8 cellular contexts compared by ENCODE assay signal in genomic region chr7:95478139-95479037, GRCh38. TPM values are rescaled to one million over a fixed set of nuclear protein-coding genes. Genes with fewer than 3 reads are reported as not detected.
DNase-seq lines count a peak whose midpoint lies in the region; ATAC-seq and TF ChIP-seq lines count a peak whose summit lies in the region.

No MANE protein-coding gene starts in this region.

- no peaks in the 10 kb centered on the region for H3K27me3 Mint-ChIP-seq in CD8-positive, alpha-beta T cell (ENCODE audit: low read depth)

- peak; percentile 46 for TF ChIP-seq CTCF in BE2C (IDR thresholded peaks at IDR 0.05; ENCODE audit: low read depth, low read length)
- no peak for TF ChIP-seq CTCF in breast epithelium (IDR thresholded peaks at IDR 0.05)
- TF ChIP-seq CTCF in CD8-positive, alpha-beta T cell (IDR thresholded peaks at IDR 0.05), result no peak

- H3K36me3 Mint-ChIP-seq in CD8-positive, alpha-beta T cell, result no peaks in the 10 kb centered on the region

- H3K27ac ChIP-seq in breast epithelium, result no peak overlapping the region
- H3K27ac ChIP-seq in CD8-positive, alpha-beta T cell (ENCODE audit: low read depth, low read length), result no peak overlapping the region

- peaks cover 2% of the 10 kb centered on the region for H3K4me1 Mint-ChIP-seq in CD8-positive, alpha-beta T cell (ENCODE audit: low read depth)

- 0 out of 2 replicates have a peak overlapping the region, but pooled peaks have one; percentile 0 for H3K4me3 ChIP-seq in BE2C (ENCODE audit: low read depth, low read length)
- H3K4me3 ChIP-seq in breast epithelium, result peak overlapping the region in 2 of 3 donors; percentile 5 to 27
- no peak overlapping the region for H3K4me3 ChIP-seq in CD8-positive, alpha-beta T cell (ENCODE audit: low read depth, low read length)

- POLR2A ChIA-PET in CD8-positive, alpha-beta T cell (lab: Charles Lee), result no interaction called here

- intact Hi-C loops in breast epithelium (cut with DNase I; ENCODE audit: low total_unique reads), result loop anchor here (10.0 kb wide), 1 partner anchor 834 kb away; no protein-coding TSS in a partner anchor
- intact Hi-C loops in CD8-positive, alpha-beta T cell (cut with DNase I, micrococcal nuclease), result no loop called here

- H3K36me3 ChIP-seq in BE2C (no peaks in the 10 kb centered on the region), breast epithelium (no peaks in the 10 kb centered on the region)
- no peaks in the 10 kb centered on the region for H3K36me3 ChIP-seq in CD8-positive, alpha-beta T cell (ENCODE audit: insufficient read depth, low read length)

- H3K4me1 ChIP-seq in BE2C, result no peaks in the 10 kb centered on the region; the same call in 1 of the 2 replicates
- H3K4me1 ChIP-seq in breast epithelium, result no peaks in the 10 kb centered on the region
- H3K4me1 ChIP-seq in CD8-positive, alpha-beta T cell (ENCODE audit: insufficient read depth, low read length), result no peaks in the 10 kb centered on the region

- H3K9me3 ChIP-seq in BE2C (no peaks in the 10 kb centered on the region), breast epithelium (no peaks in the 10 kb centered on the region)
- H3K9me3 ChIP-seq in CD8-positive, alpha-beta T cell (ENCODE audit: low read length), result no peaks in the 10 kb centered on the region

- peak; percentile 23 for DNase-seq in BE2C
- DNase-seq in NCI-H1092 treated with DMSO at 0.1 percent for 48 hours (lab: John Stamatoyannopoulos, UW), result peak; percentile 79
- no peak for DNase-seq in breast epithelium (ENCODE audit: low spot score in 2 of 2)
- peak; percentile 70 for DNase-seq in medulla oblongata (ENCODE audit: extremely low spot score)
- DNase-seq in hepatic stellate cell (ENCODE audit: low spot score), result no peak
- DNase-seq in CD8-positive, alpha-beta T cell, result no peak

- H3K9me3 Mint-ChIP-seq in CD8-positive, alpha-beta T cell, result no peaks in the 10 kb centered on the region

- no peak overlapping the region for H3K4me3 Mint-ChIP-seq in CD8-positive, alpha-beta T cell

- ATAC-seq in GM21528 (IDR thresholded peaks at IDR 0.05; ENCODE audit: low FRiP score, unreplicated experiment) (no peak), GM19467 (IDR thresholded peaks at IDR 0.05; ENCODE audit: unreplicated experiment) (no peak)
- no peak for ATAC-seq in CD8-positive, alpha-beta T cell

- CTCF ChIA-PET in CD8-positive, alpha-beta T cell (lab: Charles Lee), result interaction anchor here (0.8 to 7.6 kb wide), 4 partner anchors 8 to 1035 kb away, joined by 3 to 88 read pairs (median 4); no protein-coding TSS in a partner anchor

- no peak for TF ChIP-seq POLR2A in breast epithelium (IDR thresholded peaks at IDR 0.05)

- H3K27ac Mint-ChIP-seq in CD8-positive, alpha-beta T cell, result no peak overlapping the region

- H3K27me3 ChIP-seq in BE2C, result peaks cover 19% of the 10 kb centered on the region
- no peaks in the 10 kb centered on the region for H3K27me3 ChIP-seq in breast epithelium
- no peaks in the 10 kb centered on the region for H3K27me3 ChIP-seq in CD8-positive, alpha-beta T cell (ENCODE audit: insufficient read depth, low read length)

RNA-seq across cellular contexts. Expression of gene ASB4, which starts 7.4 kb away (rescaled TPM):
- not detected for polyA plus RNA-seq in BE2C (2012; ENCODE audit: insufficient read depth, insufficient read length, low read depth)
- total RNA-seq in breast epithelium, result under 1 TPM; 0.16 to 0.33 (median 0.29) TPM
- not detected for total RNA-seq in CD8-positive, alpha-beta T cell

RNA-seq across cellular contexts. Expression of gene PON2, which starts 43.6 kb away (rescaled TPM):
- polyA plus RNA-seq in BE2C (2012; ENCODE audit: insufficient read depth, insufficient read length, low read depth), result 6.8 TPM
- 100 to 1,000 TPM; 119 to 168 (median 165) TPM for total RNA-seq in breast epithelium
- total RNA-seq in CD8-positive, alpha-beta T cell, result 1 to 10 TPM; 8.0 to 9.3 TPM

Comparison
In these comparisons a context has a peak if more than half of its experiments do, and no peak if none do; other contexts are left out.
1. DNase-seq: peak in BE2C (single experiment), NCI-H1092 treated with DMSO at 0.1 percent for 48 hours (single experiment) and medulla oblongata (single experiment); none in breast epithelium (0 of 2), hepatic stellate cell (single experiment) and CD8-positive, alpha-beta T cell (0 of 7).
2. RNA of gene PON2, which starts 43.6 kb away (total RNA-seq): 119 to 168 TPM in breast epithelium; 8.0 to 9.3 TPM in CD8-positive, alpha-beta T cell; every median in the first group is over 10 times any median in the second.